In the genomic region with DNA sequence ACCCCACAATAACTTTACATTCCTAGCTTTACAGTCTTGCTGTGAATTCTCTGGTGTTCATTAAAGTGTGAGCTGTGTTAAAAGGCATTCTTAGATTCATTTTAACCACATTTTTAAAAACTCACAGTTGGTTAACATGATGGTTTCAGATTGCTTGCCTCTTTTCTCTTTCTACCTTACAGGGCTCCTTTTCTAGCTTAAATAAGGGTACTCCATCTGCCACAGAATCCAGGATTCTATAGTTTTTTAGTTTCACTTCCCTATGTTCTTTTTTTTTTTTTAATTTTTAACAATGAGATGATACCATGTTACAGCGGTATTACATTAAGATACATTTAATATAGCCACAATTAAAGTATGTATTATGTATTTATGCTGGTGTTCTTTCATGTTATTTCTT, we compare ENCODE assay signal across 24 cellular contexts. TPM values are rescaled to one million over a fixed set of nuclear protein-coding genes. Genes with fewer than 3 reads are reported as not detected.
DNase-seq lines count a peak whose midpoint lies in the region; ATAC-seq and TF ChIP-seq lines count a peak whose summit lies in the region.
"Had no signal": no experiment of that assay in that cellular context is flagged by ENCODE, and none has a peak within 500 bp of the region (broad histone marks: within the 10 kb centered on the region; RNA-seq: fewer than 3 reads in every experiment).

No MANE protein-coding gene starts in this region.

- H3K14ac ChIP-seq in mesenchymal stem cell (ENCODE audit: low read length in 2 of 2) = no peak overlapping the region

- no peaks in the 10 kb centered on the region for H3K9me3 ChIP-seq in DOHH2 (ENCODE audit: control insufficient read depth, insufficient read depth, low read length)
- H3K9me3 ChIP-seq in HUES64 (ENCODE audit: insufficient read depth, low read depth, low read length) = no peaks in the 10 kb centered on the region
- H3K9me3 ChIP-seq in mesenchymal stem cell (ENCODE audit: control insufficient read depth, low read length) = no peaks in the 10 kb centered on the region
- H3K9me3 ChIP-seq: spleen, stomach, transverse colon had no signal

- H3K23ac ChIP-seq in mesenchymal stem cell (ENCODE audit: low read length in 2 of 2) = no peak overlapping the region

- H4K8ac ChIP-seq in mesenchymal stem cell (ENCODE audit: low read length) = no peak overlapping the region

- H2AK5ac ChIP-seq in mesenchymal stem cell (ENCODE audit: low read length, severe bottlenecking) = no peak overlapping the region

- no peak for ATAC-seq in activated T-helper 17 cell treated with anti-CD3 and anti-CD28 coated beads, Interleukin-2, amount 50 U/mL, for 72 hours (replicated peaks)
- ATAC-seq in GM21717 (IDR thresholded peaks at IDR 0.05; ENCODE audit: unreplicated experiment) = no peak
- ATAC-seq in HG02678 (IDR thresholded peaks at IDR 0.05; ENCODE audit: unreplicated experiment) = no peak

- no peaks in the 10 kb centered on the region for H3K9me3 Mint-ChIP-seq in activated T-helper 17 cell treated with anti-CD3 and anti-CD28 coated beads, Interleukin-2, amount 50 U/mL, for 72 hours
- H3K9me3 Mint-ChIP-seq: activated CD4-positive, alpha-beta T cell treated with anti-CD3 and anti-CD28 coated beads, Interleukin-2, amount 10 ng/mL, durations not matched to agents 7 days and 5 days had no signal

- peaks cover 59% of the 10 kb centered on the region for H3K36me3 Mint-ChIP-seq in activated T-helper 17 cell treated with anti-CD3 and anti-CD28 coated beads, Interleukin-2, amount 50 U/mL, for 72 hours (ENCODE audit: low read depth)

- peaks cover 10% of the 10 kb centered on the region for H3K79me2 ChIP-seq in DOHH2 (ENCODE audit: control insufficient read depth, low read length)

- TF ChIP-seq CTCF in DOHH2 (IDR thresholded peaks at IDR 0.05; ENCODE audit: low read depth, low read length, poor library complexity, severe bottlenecking) = no peak

- no peak overlapping the region for H4K91ac ChIP-seq in mesenchymal stem cell (ENCODE audit: low read length)

- H3K4me2 ChIP-seq in DOHH2 (ENCODE audit: low read length) (peak overlapping the region; percentile 38), mesenchymal stem cell (ENCODE audit: low read length, poor library complexity, severe bottlenecking) (no peak overlapping the region)
- H3K4me2 ChIP-seq: KMS-11 had no signal

- WGBS in HUES64 = no CpG with 5 or more reads among the region's 1 CpG
- WGBS in mesenchymal stem cell = no CpG with 5 or more reads among the region's 1 CpG

- no peaks in the 10 kb centered on the region for H3K27me3 Mint-ChIP-seq in activated T-helper 17 cell treated with anti-CD3 and anti-CD28 coated beads, Interleukin-2, amount 50 U/mL, for 72 hours
- H3K27me3 Mint-ChIP-seq: activated CD4-positive, alpha-beta T cell treated with anti-CD3 and anti-CD28 coated beads, Interleukin-2, amount 10 ng/mL, durations not matched to agents 7 days and 5 days had no signal

- peaks cover 9% of the 10 kb centered on the region for H3K79me1 ChIP-seq in mesenchymal stem cell (replicated peaks; ENCODE audit: low read length, poor library complexity, severe bottlenecking)

- no peak overlapping the region for H2BK120ac ChIP-seq in mesenchymal stem cell (ENCODE audit: low read depth, low read length)

- H4K20me1 ChIP-seq in DOHH2 (ENCODE audit: control insufficient read depth, insufficient read depth, low read depth, low read length) = no peaks in the 10 kb centered on the region

- no peak overlapping the region for H2BK12ac ChIP-seq in mesenchymal stem cell (ENCODE audit: low read length in 2 of 2)

- H3K4me1 Mint-ChIP-seq in activated T-helper 17 cell treated with anti-CD3 and anti-CD28 coated beads, Interleukin-2, amount 50 U/mL, for 72 hours = peaks cover 16% of the 10 kb centered on the region

- H3K18ac ChIP-seq in mesenchymal stem cell (ENCODE audit: low read depth in 1 of 2, low read length in 2 of 2) = no peak overlapping the region

- H3F3A ChIP-seq in DOHH2 (ENCODE audit: control insufficient read depth, insufficient read depth) = peaks cover 17% of the 10 kb centered on the region

- H3K4ac ChIP-seq in mesenchymal stem cell (ENCODE audit: low read depth in 1 of 2, low read length in 2 of 2) = no peak overlapping the region

- peaks cover 40% of the 10 kb centered on the region for H3K4me1 ChIP-seq in DOHH2 (ENCODE audit: control insufficient read depth, low read length)
- H3K4me1 ChIP-seq in HUES64 (ENCODE audit: insufficient read depth, low read length) = peaks cover 13% of the 10 kb centered on the region; the same call in 1 of the 2 replicates
- H3K4me1 ChIP-seq in mesenchymal stem cell (ENCODE audit: control insufficient read depth, insufficient read depth, low read depth, low read length) = peaks cover 7% of the 10 kb centered on the region

- H3K27ac ChIP-seq in DOHH2 (ENCODE audit: low read depth, low read length) (peak overlapping the region; percentile 9; the same call in 1 of the 2 replicates), HUES64 (ENCODE audit: low read depth, low read length) (peak overlapping the region; percentile 21; the same call in 1 of the 2 replicates), mesenchymal stem cell (ENCODE audit: low read length, poor library complexity, severe bottlenecking) (no peak overlapping the region)
- H3K27ac ChIP-seq: dorsolateral prefrontal cortex, KMS-11, spleen, stomach, transverse colon, VCaP had no signal

- H3K27ac Mint-ChIP-seq in activated T-helper 17 cell treated with anti-CD3 and anti-CD28 coated beads, Interleukin-2, amount 50 U/mL, for 72 hours = peak overlapping the region; percentile 11
- H3K27ac Mint-ChIP-seq: activated CD4-positive, alpha-beta T cell treated with anti-CD3 and anti-CD28 coated beads, Interleukin-2, amount 10 ng/mL, durations not matched to agents 7 days and 5 days had no signal

- H2BK15ac ChIP-seq in mesenchymal stem cell (ENCODE audit: low read depth, poor library complexity, severe bottlenecking) = no peak overlapping the region

- peak overlapping the region; percentile 2; the same call in 1 of the 2 replicates for H3K4me3 ChIP-seq in DOHH2 (ENCODE audit: low read length)
- H3K4me3 ChIP-seq in HUES64 (ENCODE audit: low read length) = no peak overlapping the region
- H3K4me3 ChIP-seq in mesenchymal stem cell (ENCODE audit: insufficient read depth in 1 of 2, low read depth in 1 of 2, low read length in 2 of 2) = no peak overlapping the region
- H3K4me3 ChIP-seq: dorsolateral prefrontal cortex, spleen, stomach, transverse colon had no signal

- no peak overlapping the region for H3K9ac ChIP-seq in HUES64 (ENCODE audit: low read depth, low read length)
- peak overlapping the region; percentile 9 for H3K9ac ChIP-seq in mesenchymal stem cell (ENCODE audit: low read length)
- H3K9ac ChIP-seq: KMS-11 had no signal

- H3K36me3 ChIP-seq in DOHH2 (ENCODE audit: control insufficient read depth, low read length) (peaks cover 52% of the 10 kb centered on the region), HUES64 (ENCODE audit: insufficient read depth, low read length) (peaks cover 53% of the 10 kb centered on the region), mesenchymal stem cell (ENCODE audit: control insufficient read depth in 1 of 2, insufficient read depth in 2 of 2, low read depth in 1 of 2, low read length in 2 of 2) (peaks cover 9 to 54% of the 10 kb centered on the region in 2 experiments)

- DNase-seq in mesenchymal stem cell (no peak), AML-193 (lab: John Stamatoyannopoulos, UW) (no peak)
- DNase-seq: activated CD4-positive, alpha-beta T cell treated with anti-CD3 and anti-CD28 coated beads, Interleukin-2, amount 10 ng/mL, durations not matched to agents 7 days and 5 days; activated gamma-delta T cell; central memory CD4-positive, alpha-beta T cell; dorsolateral prefrontal cortex; erythroblast; hippocampal formation; NCI-H1092 treated with DMSO at 0.1 percent for 48 hours; NCI-H524; occipital lobe; Right ventricle myocardium superior; spleen; stimulated activated CD4-positive, alpha-beta T cell treated with anti-CD3 and anti-CD28 coated beads, Interleukin-4, amount 100 ng/mL, for 4 hours; stomach; T-helper 2 cell; transverse colon had no signal

- no peak overlapping the region for H3K4me3 Mint-ChIP-seq in activated T-helper 17 cell treated with anti-CD3 and anti-CD28 coated beads, Interleukin-2, amount 50 U/mL, for 72 hours
- H3K4me3 Mint-ChIP-seq: activated CD4-positive, alpha-beta T cell treated with anti-CD3 and anti-CD28 coated beads, Interleukin-2, amount 10 ng/mL, durations not matched to agents 7 days and 5 days had no signal

- H3K27me3 ChIP-seq in DOHH2 (ENCODE audit: control insufficient read depth, low read length) (no peaks in the 10 kb centered on the region), HUES64 (ENCODE audit: insufficient read depth, low read length) (no peaks in the 10 kb centered on the region; the same call in 1 of the 2 replicates), mesenchymal stem cell (ENCODE audit: control insufficient read depth in 1 of 2, insufficient read depth in 1 of 2, low read length in 2 of 2) (no peaks in the 10 kb centered on the region)
- H3K27me3 ChIP-seq: dorsolateral prefrontal cortex, spleen, stomach, transverse colon had no signal

- H2BK5ac ChIP-seq in mesenchymal stem cell (ENCODE audit: low read depth, low read length, poor library complexity, severe bottlenecking) = no peak overlapping the region

- H2AFZ ChIP-seq in mesenchymal stem cell (ENCODE audit: low read depth, low read length) = no peak overlapping the region

- no peaks in the 10 kb centered on the region for H3K9me2 ChIP-seq in DOHH2 (replicated peaks; ENCODE audit: control insufficient read depth, low read length)

RNA-seq across cellular contexts. Expression of a gene that starts 3.9 kb away (rescaled TPM):
- polyA plus RNA-seq in HUES64 (2013, experiment 1 of 2) = 0.75 TPM
- polyA plus RNA-seq in HUES64 (2013, experiment 2 of 2) = 1.3 TPM
- total RNA-seq in activated T-helper 17 cell treated with anti-CD3 and anti-CD28 coated beads, Interleukin-2, amount 50 U/mL, for 72 hours = 10 to 100 TPM in 1 of 2 donors, 1 to 10 TPM in 1; 9.5 to 14.1 TPM
- polyA plus RNA-seq in mesenchymal stem cell (2013, experiment 1 of 2) = 6.7 TPM
- polyA plus RNA-seq in mesenchymal stem cell (2013, experiment 2 of 2) = 7.2 TPM

RNA-seq across cellular contexts. Expression of a gene that starts 17.0 kb away (rescaled TPM):
- polyA plus RNA-seq in HUES64 (2013, experiment 1 of 2) = 21.4 TPM
- polyA plus RNA-seq in HUES64 (2013, experiment 2 of 2) = 22.3 TPM
- total RNA-seq in activated T-helper 17 cell treated with anti-CD3 and anti-CD28 coated beads, Interleukin-2, amount 50 U/mL, for 72 hours = 10 to 100 TPM; 29.7 to 32.7 TPM
- polyA plus RNA-seq in mesenchymal stem cell (2013, experiment 1 of 2) = 27.0 TPM
- polyA plus RNA-seq in mesenchymal stem cell (2013, experiment 2 of 2) = 27.7 TPM

RNA-seq across cellular contexts. Expression of a gene that starts 50.9 kb away (rescaled TPM):
- 19.0 TPM for polyA plus RNA-seq in HUES64 (2013, experiment 1 of 2)
- 18.1 TPM for polyA plus RNA-seq in HUES64 (2013, experiment 2 of 2)
- total RNA-seq in activated T-helper 17 cell treated with anti-CD3 and anti-CD28 coated beads, Interleukin-2, amount 50 U/mL, for 72 hours = 10 to 100 TPM; 49.9 to 74.4 TPM
- 11.0 TPM for polyA plus RNA-seq in mesenchymal stem cell (2013, experiment 1 of 2)
- 10.8 TPM for polyA plus RNA-seq in mesenchymal stem cell (2013, experiment 2 of 2)
